28 cellular contexts compared by ENCODE assay signal in genomic region chr4:14627038-14627437, GRCh38.
"Had no signal": no experiment of that assay in that cellular context is flagged by ENCODE, and none has a peak within 500 bp of the region (broad histone marks: within the 10 kb centered on the region; RNA-seq: fewer than 3 reads in every experiment).

No MANE protein-coding gene starts in this region.

- H3K36me3 ChIP-seq: stomach, suprapubic skin, thoracic aorta, thyroid gland, tibial artery, tibial nerve, transverse colon, upper lobe of left lung, upper lobe of right lung, uterus, vagina had no signal

- H3K27ac Mint-ChIP-seq: stimulated activated effector memory CD8-positive, alpha-beta T cell treated with anti-CD3 and anti-CD28 coated beads, Interleukin-12 subunit alpha, Interleukin-12 subunit beta, amount 100 ng/mL, for 72 hours; stimulated activated memory B cell treated with anti-CD40 and anti-IgM and Interleukin-4, amounts not matched to agents 10 μg/mL and 1 μg/mL and 100 μg/mL, for 72 hours; stimulated activated naive B cell treated with anti-CD40 and anti-IgM and Interleukin-4, amounts not matched to agents 10 μg/mL and 1 μg/mL and 100 μg/mL, for 72 hours; stimulated activated naive CD8-positive, alpha-beta T cell treated with anti-CD3 and anti-CD28 coated beads, Interleukin-15, amount 100 ng/mL, for 72 hours; stimulated activated naive CD8-positive, alpha-beta T cell treated with anti-CD3 and anti-CD28 coated beads, Interleukin-15, Interleukin-2, amounts not matched to agents 100 ng/mL and 50 ng/mL, for 24 hours; type B pancreatic cell had no signal

- H3K27me3 Mint-ChIP-seq: stimulated activated memory B cell treated with anti-CD40 and anti-IgM and Interleukin-4, amounts not matched to agents 10 μg/mL and 1 μg/mL and 100 μg/mL, for 72 hours; stimulated activated naive CD8-positive, alpha-beta T cell treated with anti-CD3 and anti-CD28 coated beads, Interleukin-15, amount 100 ng/mL, for 72 hours; stimulated activated naive CD8-positive, alpha-beta T cell treated with anti-CD3 and anti-CD28 coated beads, Interleukin-15, Interleukin-2, amounts not matched to agents 100 ng/mL and 50 ng/mL, for 24 hours; type B pancreatic cell had no signal

- H3K27me3 ChIP-seq: stomach, suprapubic skin, testis, thyroid gland, tibial artery, tibial nerve, transverse colon, upper lobe of left lung, upper lobe of right lung, uterus, vagina had no signal

- H3K36me3 Mint-ChIP-seq: stimulated activated effector memory CD8-positive, alpha-beta T cell treated with anti-CD3 and anti-CD28 coated beads, Interleukin-12 subunit alpha, Interleukin-12 subunit beta, amount 100 ng/mL, for 72 hours; stimulated activated memory B cell treated with anti-CD40 and anti-IgM and Interleukin-4, amounts not matched to agents 10 μg/mL and 1 μg/mL and 100 μg/mL, for 72 hours; stimulated activated naive B cell treated with anti-CD40 and anti-IgM and Interleukin-4, amounts not matched to agents 10 μg/mL and 1 μg/mL and 100 μg/mL, for 72 hours; type B pancreatic cell had no signal

- H3K4me1 Mint-ChIP-seq: stimulated activated effector memory CD8-positive, alpha-beta T cell treated with anti-CD3 and anti-CD28 coated beads, Interleukin-12 subunit alpha, Interleukin-12 subunit beta, amount 100 ng/mL, for 72 hours; stimulated activated memory B cell treated with anti-CD40 and anti-IgM and Interleukin-4, amounts not matched to agents 10 μg/mL and 1 μg/mL and 100 μg/mL, for 72 hours; stimulated activated naive B cell treated with anti-CD40 and anti-IgM and Interleukin-4, amounts not matched to agents 10 μg/mL and 1 μg/mL and 100 μg/mL, for 72 hours; stimulated activated naive CD8-positive, alpha-beta T cell treated with anti-CD3 and anti-CD28 coated beads, Interleukin-15, amount 100 ng/mL, for 72 hours had no signal

- DNase-seq: stimulated activated CD4-positive, alpha-beta T cell treated with anti-CD3 and anti-CD28 coated beads, Interleukin-2, amount 100 ng/mL, for 48 hours; stimulated activated CD4-positive, alpha-beta T cell treated with anti-CD3 and anti-CD28 coated beads, Interleukin-4, amount 100 ng/mL, for 1 hour; stimulated activated CD4-positive, alpha-beta T cell treated with anti-CD3 and anti-CD28 coated beads, Interleukin-4, amount 100 ng/mL, for 24 hours; stimulated activated CD4-positive, alpha-beta T cell treated with anti-CD3 and anti-CD28 coated beads, Interleukin-4, amount 100 ng/mL, for 4 hours; stimulated activated CD8-positive, alpha-beta memory T cell treated with anti-CD3 and anti-CD28 coated beads, Interleukin-4, amount 100 ng/mL, for 48 hours; stimulated activated naive B cell treated with anti-CD40 and anti-IgM and Interleukin-4, amounts not matched to agents 10 μg/mL and 1 μg/mL and 100 μg/mL, for 72 hours; stimulated activated naive CD4-positive, alpha-beta T cell; stimulated activated naive CD4-positive, alpha-beta T cell treated with Interleukin-2 at 50 U/mL for 16 hours; stimulated activated naive CD8-positive, alpha-beta T cell treated with anti-CD3 and anti-CD28 coated beads, Interleukin-15, amount 100 ng/mL, for 72 hours; stimulated activated naive CD8-positive, alpha-beta T cell treated with anti-CD3 and anti-CD28 coated beads, Interleukin-15, Interleukin-2, amounts not matched to agents 100 U/mL and 50 U/mL, for 24 hours; stomach; substantia nigra; testis; thyroid gland; tibial artery; transverse colon; trophoblast cell; upper lobe of left lung; upper lobe of right lung; uterus had no signal

- H3K9me3 Mint-ChIP-seq: stimulated activated effector memory CD8-positive, alpha-beta T cell treated with anti-CD3 and anti-CD28 coated beads, Interleukin-12 subunit alpha, Interleukin-12 subunit beta, amount 100 ng/mL, for 72 hours; stimulated activated memory B cell treated with anti-CD40 and anti-IgM and Interleukin-4, amounts not matched to agents 10 μg/mL and 1 μg/mL and 100 μg/mL, for 72 hours; type B pancreatic cell had no signal

- H3K4me3 Mint-ChIP-seq: stimulated activated effector memory CD8-positive, alpha-beta T cell treated with anti-CD3 and anti-CD28 coated beads, Interleukin-12 subunit alpha, Interleukin-12 subunit beta, amount 100 ng/mL, for 72 hours; stimulated activated memory B cell treated with anti-CD40 and anti-IgM and Interleukin-4, amounts not matched to agents 10 μg/mL and 1 μg/mL and 100 μg/mL, for 72 hours; stimulated activated naive B cell treated with anti-CD40 and anti-IgM and Interleukin-4, amounts not matched to agents 10 μg/mL and 1 μg/mL and 100 μg/mL, for 72 hours; stimulated activated naive CD8-positive, alpha-beta T cell treated with anti-CD3 and anti-CD28 coated beads, Interleukin-15, amount 100 ng/mL, for 72 hours; stimulated activated naive CD8-positive, alpha-beta T cell treated with anti-CD3 and anti-CD28 coated beads, Interleukin-15, Interleukin-2, amounts not matched to agents 100 ng/mL and 50 ng/mL, for 24 hours; type B pancreatic cell had no signal

- H3K4me3 ChIP-seq: stomach, suprapubic skin, testis, thoracic aorta, thyroid gland, tibial artery, tibial nerve, transverse colon, upper lobe of left lung, upper lobe of right lung, uterus, vagina had no signal

- H3K4me1 ChIP-seq: stomach, suprapubic skin, testis, thyroid gland, tibial artery, tibial nerve, transverse colon, upper lobe of left lung, upper lobe of right lung, uterus, vagina had no signal

- ATAC-seq: stimulated activated effector memory CD8-positive, alpha-beta T cell treated with anti-CD3 and anti-CD28 coated beads, Interleukin-12 subunit alpha, Interleukin-12 subunit beta, amount 100 ng/mL, for 72 hours; stimulated activated memory B cell treated with anti-CD40 and anti-IgM and Interleukin-4, amounts not matched to agents 10 μg/mL and 1 μg/mL and 100 μg/mL, for 72 hours; stimulated activated naive B cell treated with anti-CD40 and anti-IgM and Interleukin-4, amounts not matched to agents 10 μg/mL and 1 μg/mL and 100 μg/mL, for 72 hours; stimulated activated naive CD8-positive, alpha-beta T cell treated with anti-CD3 and anti-CD28 coated beads, Interleukin-15, amount 100 ng/mL, for 72 hours; stimulated activated naive CD8-positive, alpha-beta T cell treated with anti-CD3 and anti-CD28 coated beads, Interleukin-15, Interleukin-2, amounts not matched to agents 100 U/mL and 50 U/mL, for 24 hours; upper lobe of right lung had no signal

- H3K27ac ChIP-seq: stomach, suprapubic skin, testis, thoracic aorta, thyroid gland, tibial artery, tibial nerve, transverse colon, upper lobe of left lung, upper lobe of right lung, uterus, vagina had no signal

- H3K9me3 ChIP-seq: stomach, suprapubic skin, testis, thoracic aorta, thyroid gland, tibial artery, transverse colon, upper lobe of left lung, upper lobe of right lung, uterus, vagina had no signal
